9 cellular contexts compared by ENCODE assay signal in genomic region chr12:24795699-24796385, GRCh38.
DNase-seq lines count a peak whose midpoint lies in the region; ATAC-seq and TF ChIP-seq lines count a peak whose summit lies in the region.
"Had no signal": no experiment of that assay in that cellular context is flagged by ENCODE, and none has a peak within 500 bp of the region (broad histone marks: within the 10 kb centered on the region; RNA-seq: fewer than 3 reads in every experiment).

No MANE protein-coding gene starts in this region.

- CTCF ChIA-PET in activated CD4-positive, alpha-beta T cell treated with anti-CD3 and anti-CD28 coated beads for 36 hours (lab: Charles Lee), result interaction anchor here (0.5 to 1.2 kb wide), 4 partner anchors 16 to 105 kb away, joined by 3 to 4 read pairs (median 3); no protein-coding TSS in a partner anchor
- CTCF ChIA-PET in mammary epithelial cell (lab: Charles Lee; ENCODE audit: low non-redundant PET), result no interaction called here

- H3K27ac ChIP-seq in mammary epithelial cell (ENCODE audit: insufficient read depth, low read depth, low read length), result no peak overlapping the region
- H3K27ac ChIP-seq in GM23338 (ENCODE audit: low read depth), result no peak overlapping the region

- no peaks in the 10 kb centered on the region for H3K79me2 ChIP-seq in mammary epithelial cell (ENCODE audit: insufficient read depth, low read length)
- no peaks in the 10 kb centered on the region for H3K79me2 ChIP-seq in GM23338 (replicated peaks; ENCODE audit: insufficient read depth)

- no peaks in the 10 kb centered on the region for H3K9me3 Mint-ChIP-seq in activated CD4-positive, alpha-beta T cell treated with anti-CD3 and anti-CD28 coated beads for 36 hours (ENCODE audit: low read depth)
- H3K9me3 Mint-ChIP-seq in stimulated activated effector memory CD8-positive, alpha-beta T cell treated with anti-CD3 and anti-CD28 coated beads, Interleukin-12 subunit alpha, Interleukin-12 subunit beta, amount 100 ng/mL, for 72 hours, result no peaks in the 10 kb centered on the region
- H3K9me3 Mint-ChIP-seq in GM23338, result no peaks in the 10 kb centered on the region

- no peaks in the 10 kb centered on the region for H4K20me1 ChIP-seq in mammary epithelial cell (ENCODE audit: insufficient read depth, low read length)
- no peaks in the 10 kb centered on the region for H4K20me1 ChIP-seq in GM23338 (replicated peaks; ENCODE audit: insufficient read depth)

- no peaks in the 10 kb centered on the region for H3K9me3 ChIP-seq in mammary epithelial cell (replicated peaks; ENCODE audit: insufficient read depth, low read length)

- H3K4me3 Mint-ChIP-seq in activated CD4-positive, alpha-beta T cell treated with anti-CD3 and anti-CD28 coated beads for 36 hours, result peak overlapping the region; percentile 64
- peak overlapping the region; percentile 59 for H3K4me3 Mint-ChIP-seq in stimulated activated effector memory CD8-positive, alpha-beta T cell treated with anti-CD3 and anti-CD28 coated beads, Interleukin-12 subunit alpha, Interleukin-12 subunit beta, amount 100 ng/mL, for 72 hours
- H3K4me3 Mint-ChIP-seq in GM23338, result no peak overlapping the region

- H3K36me3 Mint-ChIP-seq in activated CD4-positive, alpha-beta T cell treated with anti-CD3 and anti-CD28 coated beads for 36 hours (ENCODE audit: low read depth), result no peaks in the 10 kb centered on the region
- H3K36me3 Mint-ChIP-seq in stimulated activated effector memory CD8-positive, alpha-beta T cell treated with anti-CD3 and anti-CD28 coated beads, Interleukin-12 subunit alpha, Interleukin-12 subunit beta, amount 100 ng/mL, for 72 hours, result no peaks in the 10 kb centered on the region
- no peaks in the 10 kb centered on the region for H3K36me3 Mint-ChIP-seq in GM23338 (ENCODE audit: low read depth)

- TF ChIP-seq CTCF in mammary epithelial cell (conservative IDR thresholded peaks at IDR 0.05 in 1 of 2, IDR thresholded peaks at IDR 0.05 in 1 of 2; ENCODE audit: extremely low read depth in 1 of 2, insufficient read depth in 1 of 2, low read depth in 1 of 2, low read length in 2 of 2) (no peak), GM23338 (conservative IDR thresholded peaks at IDR 0.05; ENCODE audit: low read depth in 2 of 2) (no peak)

- dilution Hi-C loops in mammary epithelial cell (cut with HindIII; ENCODE audit: low sequenced_read_pairs), result no loop called here

- H2AFZ ChIP-seq in mammary epithelial cell (ENCODE audit: low read depth, low read length) (no peak overlapping the region), GM23338 (no peak overlapping the region)

- H3K36me3 ChIP-seq in mammary epithelial cell (ENCODE audit: insufficient read depth, low read length) (no peaks in the 10 kb centered on the region), GM23338 (ENCODE audit: insufficient read depth) (no peaks in the 10 kb centered on the region)

- no peaks in the 10 kb centered on the region for H3F3A ChIP-seq in GM23338 (replicated peaks; ENCODE audit: low read depth)

- 76% methylated on average over 4 of the region's 4 CpGs for WGBS in mammary epithelial cell (ENCODE audit: low coverage, missing lambda C conversion rate)

- no peaks in the 10 kb centered on the region for H3K9me2 ChIP-seq in GM23338 (ENCODE audit: insufficient read depth)

- intact Hi-C loops in activated CD4-positive, alpha-beta T cell treated with anti-CD3 and anti-CD28 coated beads for 36 hours (cut with DNase I, micrococcal nuclease), result loop anchor here in 1 of 2 experiments (2.0 kb wide), 1 partner anchor 43 kb away; no protein-coding TSS in a partner anchor
- intact Hi-C loops in mammary epithelial cell (cut with micrococcal nuclease), result no loop called here

- H3K4me3 ChIP-seq in Jurkat, Clone E6-1 (ENCODE audit: low read length), result peak overlapping the region; percentile 36
- H3K4me3 ChIP-seq in mammary epithelial cell (replicated peaks in 1 of 3; ENCODE audit: insufficient read depth in 1 of 3, low read depth in 2 of 3, low read length in 3 of 3) (no peak overlapping the region), GM23338 (no peak overlapping the region)

- ATAC-seq in activated CD4-positive, alpha-beta T cell treated with anti-CD3 and anti-CD28 coated beads for 36 hours, result peak; percentile 83
- ATAC-seq in stimulated activated effector memory CD8-positive, alpha-beta T cell treated with anti-CD3 and anti-CD28 coated beads, Interleukin-12 subunit alpha, Interleukin-12 subunit beta, amount 100 ng/mL, for 72 hours, result peak; percentile 79
- ATAC-seq in GM23338, result no peak

- H3K9ac ChIP-seq in mammary epithelial cell (ENCODE audit: insufficient read depth, low read length), result no peak overlapping the region

- no peaks in the 10 kb centered on the region for H3K27me3 Mint-ChIP-seq in activated CD4-positive, alpha-beta T cell treated with anti-CD3 and anti-CD28 coated beads for 36 hours
- no peaks in the 10 kb centered on the region for H3K27me3 Mint-ChIP-seq in GM23338 (ENCODE audit: insufficient read depth, low read depth, poor library complexity)

- H3K27ac Mint-ChIP-seq in activated CD4-positive, alpha-beta T cell treated with anti-CD3 and anti-CD28 coated beads for 36 hours, result peak overlapping the region; percentile 70
- H3K27ac Mint-ChIP-seq in stimulated activated effector memory CD8-positive, alpha-beta T cell treated with anti-CD3 and anti-CD28 coated beads, Interleukin-12 subunit alpha, Interleukin-12 subunit beta, amount 100 ng/mL, for 72 hours, result peak overlapping the region; percentile 79
- no peak overlapping the region for H3K27ac Mint-ChIP-seq in GM23338

- no peaks in the 10 kb centered on the region for H3K27me3 ChIP-seq in mammary epithelial cell (ENCODE audit: insufficient read depth, low read length)
- H3K27me3 ChIP-seq in GM23338 (ENCODE audit: insufficient read depth), result no peaks in the 10 kb centered on the region

- BruUV-seq in mammary epithelial cell (replicated peaks; lab: Mats Ljungman, UMichigan), result no TSS peak

- peaks cover 31% of the 10 kb centered on the region for H3K4me1 Mint-ChIP-seq in activated CD4-positive, alpha-beta T cell treated with anti-CD3 and anti-CD28 coated beads for 36 hours
- peaks cover 21% of the 10 kb centered on the region for H3K4me1 Mint-ChIP-seq in stimulated activated effector memory CD8-positive, alpha-beta T cell treated with anti-CD3 and anti-CD28 coated beads, Interleukin-12 subunit alpha, Interleukin-12 subunit beta, amount 100 ng/mL, for 72 hours
- H3K4me1 Mint-ChIP-seq in GM23338, result no peaks in the 10 kb centered on the region

- in situ Hi-C loops in mammary epithelial cell (cut with MboI; ENCODE audit: low sequenced_read_pairs in 2 of 2), result no loop called here

- POLR2A ChIA-PET in activated CD4-positive, alpha-beta T cell treated with anti-CD3 and anti-CD28 coated beads for 36 hours (lab: Charles Lee), result no interaction called here

- peak; percentile 28 for DNase-seq in activated CD4-positive, alpha-beta T cell treated with anti-CD3 and anti-CD28 coated beads for 36 hours
- DNase-seq in activated CD4-positive, alpha-beta T cell treated with anti-CD3 and anti-CD28 coated beads, Interleukin-2, amount 50 U/mL, for 4 hours, result no peak
- DNase-seq in Jurkat, Clone E6-1 (ENCODE audit: low read depth, low spot score), result peak; percentile 39
- peak; percentile 7 for DNase-seq in mammary epithelial cell
- DNase-seq in stimulated activated effector memory CD8-positive, alpha-beta T cell treated with anti-CD3 and anti-CD28 coated beads, Interleukin-12 subunit alpha, Interleukin-12 subunit beta, amount 100 ng/mL, for 72 hours (ENCODE audit: low spot score in 2 of 2), result no peak
- DNase-seq in NOMO-1 treated with dmso at 0.1 percent for 144 hours (lab: John Stamatoyannopoulos, UW; ENCODE audit: unreplicated experiment), result no peak
- no peak for DNase-seq in GM23338 (ENCODE audit: low spot score)
- no peak for DNase-seq in superior temporal gyrus (ENCODE audit: extremely low spot score)
- DNase-seq: NCI-H1048 had no signal

- H3K4me2 ChIP-seq in mammary epithelial cell (ENCODE audit: insufficient read depth, low read depth, low read length) (no peak overlapping the region), GM23338 (no peak overlapping the region)

- H3K4me1 ChIP-seq in mammary epithelial cell (ENCODE audit: insufficient read depth, low read length) (no peaks in the 10 kb centered on the region), GM23338 (ENCODE audit: insufficient read depth) (no peaks in the 10 kb centered on the region)

TF ChIP-seq in GM23338, 12 proteins besides CTCF, POLR2A, EP300 and RAD21 (continues in another document):
- TF ChIP-seq REST (IDR thresholded peaks at IDR 0.05; ENCODE audit: unreplicated experiment) (no peak), NANOG (IDR thresholded peaks at IDR 0.05; ENCODE audit: borderline replicate concordance) (no peak), EZH2phosphoT487 (IDR thresholded peaks at IDR 0.05; ENCODE audit: unreplicated experiment) (no peak), EZH2 (IDR thresholded peaks at IDR 0.05; ENCODE audit: low read depth, unreplicated experiment) (no peak)

Comparison
In these comparisons a context has a peak if more than half of its experiments do, and no peak if none do; other contexts are left out.
1. DNase-seq: peak in activated CD4-positive, alpha-beta T cell treated with anti-CD3 and anti-CD28 coated beads for 36 hours (single experiment), Jurkat, Clone E6-1 (single experiment) and mammary epithelial cell (single experiment); none in activated CD4-positive, alpha-beta T cell treated with anti-CD3 and anti-CD28 coated beads, Interleukin-2, amount 50 U/mL, for 4 hours (0 of 2), stimulated activated effector memory CD8-positive, alpha-beta T cell treated with anti-CD3 and anti-CD28 coated beads, Interleukin-12 subunit alpha, Interleukin-12 subunit beta, amount 100 ng/mL, for 72 hours (0 of 2), NOMO-1 treated with dmso at 0.1 percent for 144 hours (single experiment), GM23338 (single experiment) and superior temporal gyrus (single experiment).